Comparison of ENCODE assay signal across 21 cellular contexts in genomic region chr13:69168436-69168835, GRCh38.
"Had no signal": no experiment of that assay in that cellular context is flagged by ENCODE, and none has a peak within 500 bp of the region (broad histone marks: within the 10 kb centered on the region; RNA-seq: fewer than 3 reads in every experiment).

No MANE protein-coding gene starts in this region.

- H3K4me1 ChIP-seq: esophagus muscularis mucosa, thyroid gland had no signal

- H3K27me3 ChIP-seq: esophagus muscularis mucosa, thyroid gland had no signal

- H3K9me3 ChIP-seq: thyroid gland had no signal

- H3K4me3 ChIP-seq: coronary artery, esophagus muscularis mucosa, thyroid gland had no signal

- ATAC-seq: left ventricle myocardium superior; naive thymus-derived CD8-positive, alpha-beta T cell had no signal

- DNase-seq: activated CD4-positive, alpha-beta T cell treated with anti-CD3 and anti-CD28 coated beads, Interleukin-2, amount 50 U/mL, for 1 hour; activated CD4-positive, CD25-positive, alpha-beta regulatory T cell treated with anti-CD3 and anti-CD28 coated beads, Interleukin-2, amount 50 U/mL, for 72 hours; activated naive CD4-positive, alpha-beta T cell; activated naive CD8-positive, alpha-beta T cell treated with anti-CD3 and anti-CD28 coated beads, Interleukin-2, amount 10 ng/mL, durations not matched to agents 7 days and 5 days; activated T-cell treated with anti-CD3 and anti-CD28 coated beads, Interleukin-2, amount 50 U/mL, for 1 hour; amygdala; cerebellar nuclear complex; glutamatergic neuron; hippocampal formation; left ventricle myocardium superior; mammary epithelial cell; naive thymus-derived CD8-positive, alpha-beta T cell; retina; stimulated activated CD4-positive, alpha-beta T cell treated with anti-CD3 and anti-CD28 coated beads, Interleukin-4, amount 100 ng/mL, for 1 hour; stimulated activated naive CD4-positive, alpha-beta T cell treated with Interleukin-2 at 50 U/mL for 16 hours; substantia nigra; thyroid gland; WERI-Rb-1 had no signal

- H3K36me3 ChIP-seq: esophagus muscularis mucosa, thyroid gland, WERI-Rb-1 had no signal

- H3K27ac ChIP-seq: coronary artery, esophagus muscularis mucosa, thyroid gland, WERI-Rb-1 had no signal

- FAIRE-seq: frontal cortex had no signal
